ENCODE assay signal across 8 cellular contexts in the genomic region with DNA sequence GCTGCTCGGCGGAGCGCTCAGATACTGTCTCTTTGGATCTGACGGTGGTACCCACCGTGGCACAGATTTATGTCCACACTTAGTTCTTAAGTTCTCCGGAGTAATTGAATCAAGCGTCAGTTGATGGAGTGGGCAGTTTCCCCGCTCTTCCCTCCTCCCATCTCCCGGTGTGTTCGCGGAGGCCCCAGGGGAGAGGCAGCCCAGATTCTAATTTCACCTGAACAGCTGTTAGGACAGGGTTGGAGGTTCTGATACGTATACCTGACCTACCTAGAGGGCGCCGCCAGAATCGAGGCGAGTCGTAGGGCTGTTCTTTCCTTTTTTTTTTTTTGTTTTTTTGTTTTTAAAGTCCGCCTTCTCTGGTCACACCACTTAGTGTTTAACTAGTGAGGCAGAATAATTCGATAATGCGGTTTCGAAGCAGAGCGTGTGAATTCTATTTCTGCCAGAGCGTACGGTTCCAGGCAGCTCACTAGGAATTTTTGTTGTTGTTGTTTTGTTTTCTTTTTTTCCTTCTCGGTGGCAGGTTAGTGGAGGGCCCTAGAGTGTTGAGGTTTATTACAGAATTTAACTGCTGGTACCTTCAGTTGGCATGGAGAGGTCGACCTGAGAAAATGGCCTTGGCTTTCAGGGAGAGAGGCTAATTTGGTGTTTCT. TPM values are rescaled to one million over a fixed set of nuclear protein-coding genes. Genes with fewer than 3 reads are reported as not detected.
DNase-seq lines count a peak whose midpoint lies in the region; ATAC-seq and TF ChIP-seq lines count a peak whose summit lies in the region.

No MANE protein-coding gene starts in this region.

- DNase-seq in DMS153 treated with DMSO at 0.1 percent for 48 hours (lab: John Stamatoyannopoulos, UW; ENCODE audit: unreplicated experiment) (peak; percentile 60), HEK293T (ENCODE audit: extremely low spot score) (peak; percentile 22), RWPE2 (ENCODE audit: low spot score) (no peak), left ventricle myocardium inferior (no peak), retina (peak; percentile 83), SK-N-DZ (ENCODE audit: low spot score) (no peak), cerebellar cortex (ENCODE audit: low spot score) (no peak), HCEC 1CT (no peak)

- no peaks in the 10 kb centered on the region for H3K36me3 ChIP-seq in RWPE2 (ENCODE audit: low read depth)
- H3K36me3 ChIP-seq in left ventricle myocardium inferior: no peaks in the 10 kb centered on the region

- CTCF ChIA-PET in HEK293T (lab: Yijun Ruan, JAX): no interaction called here

- peak; percentile 23 for TF ChIP-seq CTCF in RWPE2 (IDR thresholded peaks at IDR 0.05; ENCODE audit: poor library complexity, severe bottlenecking)
- TF ChIP-seq CTCF in left ventricle myocardium inferior (IDR thresholded peaks at IDR 0.05; ENCODE audit: borderline replicate concordance): no peak

- ATAC-seq in RWPE2 (ENCODE audit: low read depth): peak; percentile 51

- H3K4me3 ChIP-seq in RWPE2 (ENCODE audit: severe bottlenecking): peak overlapping the region; percentile 44
- peak overlapping the region; percentile 79 for H3K4me3 ChIP-seq in left ventricle myocardium inferior

- H3K9me3 ChIP-seq in RWPE2 (ENCODE audit: severe bottlenecking): no peaks in the 10 kb centered on the region
- H3K9me3 ChIP-seq in left ventricle myocardium inferior (replicated peaks): peaks cover 10% of the 10 kb centered on the region

- intact Hi-C loops in left ventricle myocardium inferior (cut with micrococcal nuclease): no loop called here

- POLR2A ChIA-PET in HEK293T (lab: Yijun Ruan, JAX): no interaction called here

- H3K4me1 ChIP-seq in RWPE2 (ENCODE audit: insufficient read depth, poor library complexity, severe bottlenecking) (no peaks in the 10 kb centered on the region), left ventricle myocardium inferior (peaks cover 24% of the 10 kb centered on the region)

- H3K27me3 ChIP-seq in RWPE2 (ENCODE audit: insufficient read depth, poor library complexity, severe bottlenecking): no peaks in the 10 kb centered on the region
- peaks cover 46% of the 10 kb centered on the region for H3K27me3 ChIP-seq in left ventricle myocardium inferior (ENCODE audit: low read depth)

- H3K27ac ChIP-seq in RWPE2 (ENCODE audit: poor library complexity, severe bottlenecking) (no peak overlapping the region), left ventricle myocardium inferior (replicated peaks) (peak overlapping the region; percentile 15)

TF ChIP-seq in HEK293T, 16 proteins besides CTCF, POLR2A, EP300 and RAD21:
- TF ChIP-seq ZNF384 (IDR thresholded peaks at IDR 0.05) (peak; percentile 30; the same call in 1 of the 2 replicates), HDGF (IDR thresholded peaks at IDR 0.05; ENCODE audit: borderline replicate concordance) (no peak)
TF ChIP-seq in HEK293T: peak in this region for 1.

RNA-seq across cellular contexts. Expression of a gene that starts 22.3 kb away (rescaled TPM):
- 97.2 TPM for total RNA-seq in left ventricle myocardium inferior
- 30.1 and 37.4 TPM in 2 replicates for polyA plus RNA-seq in SK-N-DZ (2014; cell fraction: cytosol; rRNA removed)
- polyA plus RNA-seq in SK-N-DZ (2014; cell fraction: nucleus; rRNA removed): 11.5 and 14.5 TPM in 2 replicates

RNA-seq across cellular contexts. Expression of a gene that starts 42.9 kb away (rescaled TPM):
- total RNA-seq in left ventricle myocardium inferior: 0.77 TPM
- polyA plus RNA-seq in SK-N-DZ (2014; cell fraction: cytosol; rRNA removed): 8.9 and 10.9 TPM in 2 replicates
- 10.4 and 11.2 TPM in 2 replicates for polyA plus RNA-seq in SK-N-DZ (2014; cell fraction: nucleus; rRNA removed)

Comparison
In these comparisons a context has a peak if more than half of its experiments do, and no peak if none do; other contexts are left out.
1. DNase-seq: peak in DMS153 treated with DMSO at 0.1 percent for 48 hours (single experiment), HEK293T (single experiment) and retina (single experiment); none in RWPE2 (single experiment), left ventricle myocardium inferior (single experiment), SK-N-DZ (single experiment), cerebellar cortex (single experiment) and HCEC 1CT (single experiment).